In the genomic region with DNA sequence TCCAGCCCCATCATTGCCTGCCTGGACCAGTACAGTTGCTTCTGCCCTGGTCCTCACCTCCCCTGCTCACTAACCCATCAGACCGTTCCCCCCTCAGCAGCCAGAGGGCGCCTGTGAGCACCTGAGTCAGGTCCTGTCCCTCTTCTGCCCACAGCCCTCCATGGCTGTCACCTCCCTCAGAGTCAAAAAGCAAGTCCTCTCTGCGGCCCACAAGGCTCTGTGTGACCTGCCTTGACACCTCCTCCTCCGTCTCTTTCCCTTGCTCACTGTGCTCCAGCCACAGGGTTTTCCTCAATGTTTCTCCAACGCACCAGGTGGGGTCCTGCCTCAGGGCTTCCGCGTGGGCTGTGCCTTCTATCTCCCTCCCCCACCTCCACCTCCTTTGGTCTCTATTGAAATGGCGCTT, we compare ENCODE assay signal across 8 cellular contexts. TPM values are rescaled to one million over a fixed set of nuclear protein-coding genes. Genes with fewer than 3 reads are reported as not detected.
DNase-seq lines count a peak whose midpoint lies in the region; ATAC-seq and TF ChIP-seq lines count a peak whose summit lies in the region.

No MANE protein-coding gene starts in this region.

- H3K27ac ChIP-seq in neural cell (ENCODE audit: low read length) = no peak overlapping the region

- CTCF ChIA-PET in HEK293T (lab: Yijun Ruan, JAX) = no interaction called here

- no peak overlapping the region for H3K4me2 ChIP-seq in neural cell (ENCODE audit: low read length)

- no peaks in the 10 kb centered on the region for H4K20me1 ChIP-seq in neural cell (ENCODE audit: insufficient read depth)

- H3K9me2 ChIP-seq in neural cell (ENCODE audit: insufficient read depth, low read length) = no peaks in the 10 kb centered on the region

- H3K4me3 Mint-ChIP-seq in effector memory CD8-positive, alpha-beta T cell = no peak overlapping the region

- H3K4me3 ChIP-seq in WI38 (ENCODE audit: low read depth, low read length) = no peak overlapping the region
- H3K4me3 ChIP-seq in neural cell (ENCODE audit: low read length) = no peak overlapping the region

- H3K9ac ChIP-seq in neural cell (ENCODE audit: low read length) = no peak overlapping the region

- DNase-seq in CD1c-positive myeloid dendritic cell (ENCODE audit: extremely low spot score) = peak; percentile 32
- DNase-seq in HEK293T (ENCODE audit: extremely low spot score) = peak; percentile 74
- peak; percentile 7 to 12 (median 8) for DNase-seq in effector memory CD8-positive, alpha-beta T cell
- no peak for DNase-seq in cerebellum (ENCODE audit: low spot score)

- peak; percentile 50 for TF ChIP-seq CTCF in WI38 (IDR thresholded peaks at IDR 0.05; ENCODE audit: low read depth, low read length)
- peak; percentile 38 for TF ChIP-seq CTCF in neural cell (IDR thresholded peaks at IDR 0.05; ENCODE audit: poor library complexity, severe bottlenecking)

- H3K79me2 ChIP-seq in neural cell (replicated peaks; ENCODE audit: insufficient read depth, low read length) = no peaks in the 10 kb centered on the region

- no peaks in the 10 kb centered on the region for H3K36me3 ChIP-seq in neural cell (ENCODE audit: insufficient read depth, low read length)

- no peaks in the 10 kb centered on the region for H3F3A ChIP-seq in neural cell (ENCODE audit: insufficient read depth, low read length, poor library complexity, severe bottlenecking)

- H3K36me3 Mint-ChIP-seq in effector memory CD8-positive, alpha-beta T cell (ENCODE audit: insufficient read depth) = no peaks in the 10 kb centered on the region

- H3K27me3 Mint-ChIP-seq in effector memory CD8-positive, alpha-beta T cell = peaks cover 0 to 7% of the 10 kb centered on the region in 2 donors

- no peak overlapping the region for H3K27ac Mint-ChIP-seq in effector memory CD8-positive, alpha-beta T cell

- no peaks in the 10 kb centered on the region for H3K9me3 ChIP-seq in neural cell (ENCODE audit: low read length)

- POLR2A ChIA-PET in HEK293T (lab: Yijun Ruan, JAX) = no interaction called here

- H3K4me1 Mint-ChIP-seq in effector memory CD8-positive, alpha-beta T cell (ENCODE audit: low read depth in 2 of 2) = no peaks in the 10 kb centered on the region

- ATAC-seq in effector memory CD8-positive, alpha-beta T cell (replicated peaks) = no peak
- ATAC-seq in HG03108 (IDR thresholded peaks at IDR 0.05; ENCODE audit: unreplicated experiment) = no peak
- no peak for ATAC-seq in HG03469 (IDR thresholded peaks at IDR 0.05; ENCODE audit: unreplicated experiment)

- no peak for TF ChIP-seq EP300 in neural cell (conservative IDR thresholded peaks at IDR 0.05; ENCODE audit: poor library complexity, severe bottlenecking)

- no peaks in the 10 kb centered on the region for H3K27me3 ChIP-seq in neural cell (ENCODE audit: insufficient read depth, low read depth, low read length)

- TF ChIP-seq RAD21 in neural cell (conservative IDR thresholded peaks at IDR 0.05) = no peak

- H2AFZ ChIP-seq in neural cell (ENCODE audit: low read depth, low read length) = no peak overlapping the region

- no peaks in the 10 kb centered on the region for H3K9me3 Mint-ChIP-seq in effector memory CD8-positive, alpha-beta T cell

TF ChIP-seq in HEK293T, 16 proteins besides CTCF, POLR2A, EP300 and RAD21:
- TF ChIP-seq, protein P1, sequence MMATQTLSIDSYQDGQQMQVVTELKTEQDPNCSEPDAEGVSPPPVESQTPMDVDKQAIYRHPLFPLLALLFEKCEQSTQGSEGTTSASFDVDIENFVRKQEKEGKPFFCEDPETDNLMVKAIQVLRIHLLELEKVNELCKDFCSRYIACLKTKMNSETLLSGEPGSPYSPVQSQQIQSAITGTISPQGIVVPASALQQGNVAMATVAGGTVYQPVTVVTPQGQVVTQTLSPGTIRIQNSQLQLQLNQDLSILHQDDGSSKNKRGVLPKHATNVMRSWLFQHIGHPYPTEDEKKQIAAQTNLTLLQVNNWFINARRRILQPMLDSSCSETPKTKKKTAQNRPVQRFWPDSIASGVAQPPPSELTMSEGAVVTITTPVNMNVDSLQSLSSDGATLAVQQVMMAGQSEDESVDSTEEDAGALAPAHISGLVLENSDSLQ (IDR thresholded peaks at IDR 0.05) = peak; percentile 24; the same call in 1 of the 2 replicates
- TF ChIP-seq FOXA1 (IDR thresholded peaks at IDR 0.05) = no peak

TF ChIP-seq in neural cell, 6 proteins besides CTCF, POLR2A, EP300 and RAD21:
- no peak for TF ChIP-seq POLR2AphosphoS5 (IDR thresholded peaks at IDR 0.05)
- peak; percentile 44 for TF ChIP-seq SMC3 (conservative IDR thresholded peaks at IDR 0.05; ENCODE audit: poor library complexity)

RNA-seq across cellular contexts. Expression of a gene that starts 29.4 kb away (rescaled TPM):
- 121 and 144 TPM in 2 replicates for polyA plus RNA-seq in neural cell
- 387 and 398 TPM in 2 replicates for polyA minus RNA-seq in neural cell
- 207 TPM for total RNA-seq in cerebellum
